In the genomic region with DNA sequence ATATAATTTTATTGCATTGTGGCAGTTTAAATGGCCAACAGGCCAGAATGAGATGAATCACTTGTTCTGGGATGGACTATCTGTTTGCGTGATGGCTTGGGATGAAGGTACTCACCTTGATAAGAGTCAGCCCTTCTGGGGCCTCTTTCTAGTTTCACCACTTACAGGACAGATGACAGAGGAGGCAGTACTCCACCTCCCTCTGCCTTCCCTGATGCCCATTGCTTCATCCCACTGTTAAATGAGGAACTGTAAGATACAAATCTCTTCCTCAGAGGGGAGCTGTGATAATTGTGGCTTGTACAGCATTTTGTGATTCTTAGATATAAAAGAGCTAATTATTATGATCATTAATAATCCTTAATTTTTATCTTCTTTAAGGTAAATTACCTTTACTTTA, we compare ENCODE assay signal across 24 cellular contexts. TPM values are rescaled to one million over a fixed set of nuclear protein-coding genes. Genes with fewer than 3 reads are reported as not detected.
"Had no signal": no experiment of that assay in that cellular context is flagged by ENCODE, and none has a peak within 500 bp of the region (broad histone marks: within the 10 kb centered on the region; RNA-seq: fewer than 3 reads in every experiment).

No MANE protein-coding gene starts in this region.

- DNase-seq: effector CD8-positive, alpha-beta T cell; endodermal cell; foreskin fibroblast; gastrocnemius medialis; head of caudate nucleus; kidney; natural killer cell; occipital lobe; ovary; posterior cingulate gyrus; psoas muscle; right cardiac atrium; sigmoid colon; stimulated activated CD4-positive, alpha-beta T cell treated with anti-CD3 and anti-CD28 coated beads, Interleukin-2, amount 100 ng/mL, for 24 hours; stimulated activated CD4-positive, alpha-beta T cell treated with anti-CD3 and anti-CD28 coated beads, Interleukin-4, amount 100 ng/mL, for 24 hours; stimulated activated naive CD4-positive, alpha-beta T cell treated with Interleukin-2 at 50 U/mL for 16 hours; stomach; thyroid gland; trophoblast cell had no signal

- H3K4me1 ChIP-seq: gastrocnemius medialis, psoas muscle, sigmoid colon, stomach, thyroid gland had no signal

- H3K27ac ChIP-seq: epithelial cell of prostate, gastrocnemius medialis, ovary, psoas muscle, sigmoid colon, stomach, thyroid gland had no signal

- H3K4me3 ChIP-seq: gastrocnemius medialis, lung, ovary, psoas muscle, sigmoid colon, stomach, thyroid gland had no signal

- H3K36me3 ChIP-seq: gastrocnemius medialis, ovary, sigmoid colon, stomach, thyroid gland had no signal

- H3K27me3 ChIP-seq: ovary had no signal

- H3K9me3 ChIP-seq: gastrocnemius medialis, ovary, psoas muscle, sigmoid colon, thyroid gland had no signal

RNA-seq across cellular contexts. Expression of a gene that starts 30.1 kb away (rescaled TPM):
- polyA plus RNA-seq: liver, lung, neural cell, ovary, psoas muscle, right cardiac atrium, sigmoid colon, stomach, urinary bladder had no signal

RNA-seq across cellular contexts. Expression of a gene that starts 40.1 kb away (rescaled TPM):
- polyA plus RNA-seq: liver, lung, neural cell, ovary, psoas muscle, right cardiac atrium, sigmoid colon, urinary bladder had no signal
